12 cellular contexts compared by ENCODE assay signal in genomic region chr2:47077442-47078117, GRCh38.
A peak's percentile ranks its signal among the peaks of the same experiment; 100 is the strongest.
DNase-seq lines count a peak whose midpoint lies in the region; ATAC-seq and TF ChIP-seq lines count a peak whose summit lies in the region.
"Had no signal": no experiment of that assay in that cellular context is flagged by ENCODE, and none has a peak within 500 bp of the region (broad histone marks: within the 10 kb centered on the region; RNA-seq: fewer than 3 reads in every experiment).

No MANE protein-coding gene starts in this region.

- TF ChIP-seq CTCF in ascending aorta (IDR thresholded peaks at IDR 0.05) = no peak
- no peak for TF ChIP-seq CTCF in left lung (IDR thresholded peaks at IDR 0.05)

- H3K4me3 ChIP-seq in HUES64 (ENCODE audit: low read length) (no peak overlapping the region), ascending aorta (no peak overlapping the region), left lung (no peak overlapping the region)

- WGBS in HUES64 = 83% methylated on average over 8 of the region's 9 CpGs

- no peaks in the 10 kb centered on the region for H3K27me3 ChIP-seq in HUES64 (ENCODE audit: insufficient read depth, low read length)
- no peaks in the 10 kb centered on the region for H3K27me3 ChIP-seq in ascending aorta
- H3K27me3 ChIP-seq in left lung = no peaks in the 10 kb centered on the region

- no peak overlapping the region for H3K9ac ChIP-seq in HUES64 (ENCODE audit: low read depth, low read length)

- H3K36me3 ChIP-seq in HUES64 (ENCODE audit: insufficient read depth, low read length) = no peaks in the 10 kb centered on the region
- H3K36me3 ChIP-seq in ascending aorta = peaks cover 0 to 11% of the 10 kb centered on the region in 2 donors
- peaks cover 0 to 11% of the 10 kb centered on the region in 2 donors for H3K36me3 ChIP-seq in left lung

- H3K27ac ChIP-seq in HUES64 (ENCODE audit: low read depth, low read length) (peak overlapping the region; percentile 31; the same call in 1 of the 2 replicates), ascending aorta (peak overlapping the region; percentile 94 to 98), left lung (peak overlapping the region; percentile 45 to 74), substantia nigra (ENCODE audit: low read depth, low read length, poor library complexity, severe bottlenecking) (peak overlapping the region; percentile 3)

- intact Hi-C loops in ascending aorta (cut with DNase I) (loop anchor here (2.0 to 5.0 kb wide), 2 partner anchors 160 to 197 kb away; partner anchors contain the start of gene MCFD2), left lung (cut with DNase I) (no loop called here)

- no peak for ATAC-seq in left lung
- ATAC-seq in GM19023 (IDR thresholded peaks at IDR 0.05; ENCODE audit: unreplicated experiment) = no peak
- no peak for ATAC-seq in GM18520 (IDR thresholded peaks at IDR 0.05; ENCODE audit: unreplicated experiment)

- DNase-seq in ascending aorta (ENCODE audit: low spot score in 2 of 2) (no peak), left lung (no peak), substantia nigra (lab: John Stamatoyannopoulos, UW) (no peak), LoVo (ENCODE audit: low spot score) (no peak), superior temporal gyrus (ENCODE audit: extremely low spot score) (no peak)
- DNase-seq: DMS79; NCI-H510A treated with DMSO at 0.1 percent for 48 hours; retina; stimulated activated CD8-positive, alpha-beta memory T cell treated with anti-CD3 and anti-CD28 coated beads, Interleukin-4, amount 100 ng/mL, for 48 hours had no signal

- peaks cover 30% of the 10 kb centered on the region for H3K4me1 ChIP-seq in HUES64 (ENCODE audit: insufficient read depth, low read length)
- peaks cover 3 to 48% of the 10 kb centered on the region in 2 donors for H3K4me1 ChIP-seq in ascending aorta
- H3K4me1 ChIP-seq in left lung = peaks cover 30 to 59% of the 10 kb centered on the region in 2 donors

- H3K9me3 ChIP-seq in HUES64 (ENCODE audit: insufficient read depth, low read depth, low read length) = no peaks in the 10 kb centered on the region
- no peaks in the 10 kb centered on the region for H3K9me3 ChIP-seq in ascending aorta
- H3K9me3 ChIP-seq in left lung = no peaks in the 10 kb centered on the region

Comparison
In these comparisons a context has a peak if more than half of its experiments do, and no peak if none do; other contexts are left out.
1. H3K27ac ChIP-seq: peak in every context shown above with its lines; median percentile 96 in ascending aorta; 60 in left lung; 31 in HUES64; 3 in substantia nigra.